In genomic region chr2:239345251-239345650, GRCh38 we compare ENCODE assay signal across 14 cellular contexts. TPM values are rescaled to one million over a fixed set of nuclear protein-coding genes. Genes with fewer than 3 reads are reported as not detected.
DNase-seq lines count a peak whose midpoint lies in the region; ATAC-seq and TF ChIP-seq lines count a peak whose summit lies in the region.
"Had no signal": no experiment of that assay in that cellular context is flagged by ENCODE, and none has a peak within 500 bp of the region (broad histone marks: within the 10 kb centered on the region; RNA-seq: fewer than 3 reads in every experiment).

No MANE protein-coding gene starts in this region.

- no peak for TF ChIP-seq EP300 in transverse colon (IDR thresholded peaks at IDR 0.05; ENCODE audit: low read depth)
- TF ChIP-seq EP300 in tibial nerve (IDR thresholded peaks at IDR 0.05), result no peak

- H3K27ac ChIP-seq in KOPT-K1 (ENCODE audit: low read depth, low read length, poor library complexity, severe bottlenecking), result peak overlapping the region; percentile 24
- H3K27ac ChIP-seq in muscle layer of colon (ENCODE audit: low read depth, low read length), result peak overlapping the region; percentile 66
- H3K27ac ChIP-seq in transverse colon, result peak overlapping the region in 3 of 4 donors; percentile 47 to 96 (median 90)
- no peak overlapping the region for H3K27ac ChIP-seq in tibial nerve
- H3K27ac ChIP-seq: 22Rv1, BLaER1, GM23248 had no signal

- 81% methylated on average over 8 of the region's 8 CpGs; no CpG with 5 or more reads in 1 of the 2 donors for WGBS in transverse colon (ENCODE audit: low coverage in 1 of 2), 2 donors
- WGBS in tibial nerve, 2 donors, result 83 to 90% methylated on average over 8 of the region's 8 CpGs

- intact Hi-C loops in Right ventricle myocardium inferior (cut with DNase I), result no loop called here
- intact Hi-C loops in cardiac septum (cut with DNase I), result no loop called here
- intact Hi-C loops in transverse colon (cut with DNase I; ENCODE audit: low total_unique reads), result no loop called here

- H3K4me3 ChIP-seq in muscle layer of colon (ENCODE audit: low read depth in 1 of 2, low read length in 2 of 2) (peak overlapping the region in 1 of 2 donors; percentile 59), transverse colon (no peak overlapping the region), tibial nerve (no peak overlapping the region)
- H3K4me3 ChIP-seq: BLaER1, GM23248 had no signal

- in situ Hi-C loops in transverse colon (cut with MboI; ENCODE audit: low pct_ligation_motif_present in 1 of 4, low pct_unique_long_range_greater_than_20kb in 1 of 4, low sequenced_read_pairs in 3 of 4), result no loop called here

- H3K27me3 ChIP-seq in muscle layer of colon (ENCODE audit: control insufficient read depth in 1 of 2, insufficient read depth in 2 of 2, low read length in 2 of 2), result no peaks in the 10 kb centered on the region
- no peaks in the 10 kb centered on the region for H3K27me3 ChIP-seq in transverse colon
- no peaks in the 10 kb centered on the region for H3K27me3 ChIP-seq in tibial nerve
- H3K27me3 ChIP-seq: BLaER1 had no signal

- peaks cover 57% of the 10 kb centered on the region for H3K4me1 ChIP-seq in muscle layer of colon (ENCODE audit: insufficient read depth, low read length)
- H3K4me1 ChIP-seq in transverse colon, result peaks cover 8 to 41% (median 18%) of the 10 kb centered on the region in 4 donors
- H3K4me1 ChIP-seq in tibial nerve, result peaks cover 0 to 26% (median 14%) of the 10 kb centered on the region in 4 donors
- H3K4me1 ChIP-seq: Caco-2 had no signal

- TF ChIP-seq POLR2A in transverse colon (IDR thresholded peaks at IDR 0.05) (no peak), tibial nerve (IDR thresholded peaks at IDR 0.05) (no peak)

- no peak for DNase-seq in Right ventricle myocardium inferior (ENCODE audit: missing footprints)
- DNase-seq in cardiac septum (ENCODE audit: low spot score), result no peak
- no peak for DNase-seq in transverse colon
- no peak for DNase-seq in epidermal melanocyte (ENCODE audit: insufficient read length, low spot score)
- DNase-seq in stimulated activated CD4-positive, alpha-beta T cell treated with anti-CD3 and anti-CD28 coated beads, Interleukin-4, amount 100 ng/mL, for 24 hours, result no peak
- DNase-seq in tibial nerve (ENCODE audit: low spot score in 2 of 2), result no peak
- DNase-seq: Caco-2; CD8-positive, alpha-beta memory T cell; GM23248; H9 had no signal

- peak overlapping the region; percentile 67 for H3K9ac ChIP-seq in muscle layer of colon (ENCODE audit: low read length)
- H3K9ac ChIP-seq: BLaER1, GM23248 had no signal

- ATAC-seq in Right ventricle myocardium inferior, result peak; percentile 4

- H3K9me3 ChIP-seq in KOPT-K1 (ENCODE audit: insufficient read depth, low read length, poor library complexity, severe bottlenecking), result no peaks in the 10 kb centered on the region
- no peaks in the 10 kb centered on the region for H3K9me3 ChIP-seq in muscle layer of colon (ENCODE audit: low read length)
- no peaks in the 10 kb centered on the region for H3K9me3 ChIP-seq in transverse colon
- H3K9me3 ChIP-seq in tibial nerve, result no peaks in the 10 kb centered on the region
- H3K9me3 ChIP-seq: BLaER1, Caco-2 had no signal

- TF ChIP-seq CTCF in transverse colon (IDR thresholded peaks at IDR 0.05) (no peak), tibial nerve (IDR thresholded peaks at IDR 0.05) (no peak)

- H3K36me3 ChIP-seq in KOPT-K1 (ENCODE audit: insufficient read depth, low read length) (peaks cover 45% of the 10 kb centered on the region), muscle layer of colon (ENCODE audit: insufficient read depth, low read length) (no peaks in the 10 kb centered on the region), transverse colon (no peaks in the 10 kb centered on the region), tibial nerve (peaks cover 0 to 16% (median 0%) of the 10 kb centered on the region in 3 donors)

RNA-seq across cellular contexts. Expression of gene HDAC4, which starts 55.6 kb away (rescaled TPM):
- 30.7 TPM for total RNA-seq in Right ventricle myocardium inferior
- 34.4 TPM for total RNA-seq in cardiac septum
- 100 to 1,000 TPM in 2 of 4 donors, 10 to 100 TPM in 2; 33.9 to 192 (median 112) TPM for total RNA-seq in transverse colon
- 100 to 1,000 TPM in 2 of 4 donors, 10 to 100 TPM in 2; 68.0 to 123 (median 86.5) TPM for total RNA-seq in tibial nerve

Comparison
In these comparisons a context has a peak if more than half of its experiments do, and no peak if none do; other contexts are left out.
1. H3K27ac ChIP-seq: peak in KOPT-K1 (single experiment), muscle layer of colon (single experiment) and transverse colon (3 of 4); none in tibial nerve (0 of 4).